In the genomic region with DNA sequence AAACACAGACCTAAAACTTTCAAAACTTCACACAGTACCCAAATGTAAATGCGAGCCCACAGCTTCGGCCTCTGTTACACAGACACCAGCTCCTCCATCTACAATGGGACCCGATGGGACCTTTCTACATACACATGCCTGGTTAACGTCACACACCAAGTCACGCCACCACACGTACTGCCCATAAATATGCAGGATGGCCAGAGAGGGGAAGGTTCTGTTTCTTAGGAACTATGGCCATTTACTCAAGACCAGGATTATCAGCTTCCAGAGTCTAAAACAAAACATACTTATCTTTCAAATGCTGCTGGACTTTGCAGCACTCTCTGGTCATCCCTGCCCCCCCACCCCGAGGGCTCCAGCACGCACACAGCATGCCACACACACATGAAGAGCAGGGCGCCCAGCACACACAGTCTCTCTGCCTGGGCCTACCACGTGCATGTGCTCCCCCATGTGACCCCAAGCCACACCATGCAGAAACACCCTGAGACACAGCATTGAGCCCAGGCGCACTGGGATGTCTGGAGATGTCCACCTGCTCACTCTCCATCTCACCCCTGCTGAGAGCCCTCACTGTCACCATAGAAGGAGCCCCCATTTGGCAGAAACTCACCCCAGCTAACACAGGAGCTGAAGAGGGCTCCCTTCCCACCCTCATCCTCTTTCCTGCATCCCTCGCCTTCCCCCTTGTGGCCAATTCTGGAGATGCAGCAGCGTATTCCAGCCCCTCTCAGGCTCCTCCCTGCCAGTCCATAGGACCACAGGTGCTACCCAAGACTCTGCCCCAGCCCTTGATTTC, we compare ENCODE assay signal across 8 cellular contexts.
DNase-seq lines count a peak whose midpoint lies in the region; ATAC-seq and TF ChIP-seq lines count a peak whose summit lies in the region.

No MANE protein-coding gene starts in this region.

- DNase-seq in DMS 273 treated with DMSO at 0.1 percent for 48 hours (lab: John Stamatoyannopoulos, UW) (peak; percentile 14), RPMI7951 (ENCODE audit: low read depth) (peak; percentile 56), foreskin keratinocyte (peak in 1 of 2 donors; percentile 32), osteocyte (ENCODE audit: extremely low spot score, unreplicated experiment) (peak; percentile 93), thyroid gland (peak; percentile 73 to 81)

- H3K9me3 ChIP-seq in KOPT-K1 (ENCODE audit: insufficient read depth, low read length, poor library complexity, severe bottlenecking) = no peaks in the 10 kb centered on the region
- no peaks in the 10 kb centered on the region for H3K9me3 ChIP-seq in thyroid gland

- H3K27me3 ChIP-seq in foreskin keratinocyte (peaks cover 11% of the 10 kb centered on the region), thyroid gland (no peaks in the 10 kb centered on the region)

- no peak overlapping the region for H3K27ac Mint-ChIP-seq in activated T-helper 17 cell treated with anti-CD3 and anti-CD28 coated beads, Interleukin-2, amount 50 U/mL, for 72 hours
- no peak overlapping the region for H3K27ac Mint-ChIP-seq in osteocyte (ENCODE audit: unreplicated experiment)

- H3K27me3 Mint-ChIP-seq in activated T-helper 17 cell treated with anti-CD3 and anti-CD28 coated beads, Interleukin-2, amount 50 U/mL, for 72 hours = peaks cover 12% of the 10 kb centered on the region
- peaks cover 3% of the 10 kb centered on the region for H3K27me3 Mint-ChIP-seq in osteocyte (ENCODE audit: unreplicated experiment)

- H3K36me3 ChIP-seq in KOPT-K1 (ENCODE audit: insufficient read depth, low read length) (no peaks in the 10 kb centered on the region), thyroid gland (no peaks in the 10 kb centered on the region)

- no peaks in the 10 kb centered on the region for H3K9me3 Mint-ChIP-seq in activated T-helper 17 cell treated with anti-CD3 and anti-CD28 coated beads, Interleukin-2, amount 50 U/mL, for 72 hours
- H3K9me3 Mint-ChIP-seq in osteocyte (ENCODE audit: unreplicated experiment) = no peaks in the 10 kb centered on the region

- H3K4me1 ChIP-seq in foreskin keratinocyte (no peaks in the 10 kb centered on the region), thyroid gland (no peaks in the 10 kb centered on the region)

- peaks cover 6% of the 10 kb centered on the region for H3K4me1 Mint-ChIP-seq in activated T-helper 17 cell treated with anti-CD3 and anti-CD28 coated beads, Interleukin-2, amount 50 U/mL, for 72 hours
- peaks cover 1% of the 10 kb centered on the region for H3K4me1 Mint-ChIP-seq in osteocyte (ENCODE audit: unreplicated experiment)

- H3K27ac ChIP-seq in KOPT-K1 (ENCODE audit: low read depth, low read length, poor library complexity, severe bottlenecking) (peak overlapping the region; percentile 2), foreskin keratinocyte (no peak overlapping the region), thyroid gland (no peak overlapping the region)

- no peak overlapping the region for H3K4me3 Mint-ChIP-seq in activated T-helper 17 cell treated with anti-CD3 and anti-CD28 coated beads, Interleukin-2, amount 50 U/mL, for 72 hours
- H3K4me3 Mint-ChIP-seq in osteocyte (ENCODE audit: unreplicated experiment) = no peak overlapping the region

- intact Hi-C loops in thyroid gland (cut with DNase I) = no loop called here

- peak; percentile 77 for ATAC-seq in activated T-helper 17 cell treated with anti-CD3 and anti-CD28 coated beads, Interleukin-2, amount 50 U/mL, for 72 hours (replicated peaks)
- peak; percentile 67 for ATAC-seq in foreskin keratinocyte
- ATAC-seq in HG03097 (IDR thresholded peaks at IDR 0.05; ENCODE audit: low FRiP score, unreplicated experiment) = no peak

- peak; percentile 87 for TF ChIP-seq CTCF in foreskin keratinocyte (conservative IDR thresholded peaks at IDR 0.05)
- peak; percentile 89 for TF ChIP-seq CTCF in osteocyte (IDR thresholded peaks at IDR 0.05)
- TF ChIP-seq CTCF in thyroid gland (IDR thresholded peaks at IDR 0.05) = peak; percentile 76 to 97 (median 92)

- no peak overlapping the region for H3K4me3 ChIP-seq in thyroid gland (replicated peaks in 1 of 3)

- WGBS in thyroid gland, 2 donors = 51 to 59% methylated on average over 12 to 13 of the region's 13 CpGs

- H3K36me3 Mint-ChIP-seq in activated T-helper 17 cell treated with anti-CD3 and anti-CD28 coated beads, Interleukin-2, amount 50 U/mL, for 72 hours (ENCODE audit: low read depth) = no peaks in the 10 kb centered on the region
- no peaks in the 10 kb centered on the region for H3K36me3 Mint-ChIP-seq in osteocyte (ENCODE audit: unreplicated experiment)

- TF ChIP-seq POLR2A in thyroid gland (IDR thresholded peaks at IDR 0.05) = no peak
